24 cellular contexts compared by ENCODE assay signal in genomic region chr13:78829821-78830220, GRCh38.
"Had no signal": no experiment of that assay in that cellular context is flagged by ENCODE, and none has a peak within 500 bp of the region (broad histone marks: within the 10 kb centered on the region; RNA-seq: fewer than 3 reads in every experiment).

No MANE protein-coding gene starts in this region.

- H3K36me3 ChIP-seq: left lung, lower lobe of right lung, neural progenitor cell, neutrophil, right atrium auricular region, spleen, suprapubic skin, thoracic aorta, tibial artery, upper lobe of right lung, uterus had no signal

- FAIRE-seq: keratinocyte had no signal

- H3K4me3 ChIP-seq: left lung, lower lobe of right lung, neural progenitor cell, right atrium auricular region, skin epidermis, spleen, suprapubic skin, thoracic aorta, tibial artery, upper lobe of right lung, uterus had no signal

- DNase-seq: hippocampal formation; left colon; left lung; lower lobe of right lung; mammary epithelial cell; mesenchymal stem cell; naive thymus-derived CD8-positive, alpha-beta T cell; occipital lobe; spleen; stimulated activated CD4-positive, alpha-beta T cell treated with anti-CD3 and anti-CD28 coated beads, Interleukin-4, amount 100 ng/mL, for 24 hours; stimulated activated naive CD4-positive, alpha-beta T cell; tibial artery; trophoblast cell; upper lobe of right lung; uterus had no signal

- H3K4me1 ChIP-seq: left lung, lower lobe of right lung, neural progenitor cell, right atrium auricular region, spleen, suprapubic skin, tibial artery, upper lobe of right lung, uterus had no signal

- ATAC-seq: left colon; left lung; lower lobe of right lung; naive thymus-derived CD8-positive, alpha-beta T cell; sciatic nerve; stimulated activated effector memory CD8-positive, alpha-beta T cell treated with anti-CD3 and anti-CD28 coated beads, Interleukin-12 subunit alpha, Interleukin-12 subunit beta, amount 100 ng/mL, for 72 hours; upper lobe of right lung had no signal

- H3K9ac ChIP-seq: neural progenitor cell had no signal

- H3K27ac ChIP-seq: left lung, lower lobe of right lung, neural progenitor cell, neutrophil, right atrium auricular region, skin epidermis, spleen, suprapubic skin, thoracic aorta, tibial artery, upper lobe of right lung, uterus had no signal

- H3K9me3 ChIP-seq: left lung, lower lobe of right lung, neutrophil, right atrium auricular region, spleen, suprapubic skin, thoracic aorta, tibial artery, upper lobe of right lung, uterus had no signal
